In genomic region chr2:210895132-210895531, GRCh38 we compare ENCODE assay signal across 27 cellular contexts.
DNase-seq lines count a peak whose midpoint lies in the region; TF ChIP-seq lines count a peak whose summit lies in the region.
"Had no signal": no experiment of that assay in that cellular context is flagged by ENCODE, and none has a peak within 500 bp of the region (broad histone marks: within the 10 kb centered on the region; RNA-seq: fewer than 3 reads in every experiment).

No MANE protein-coding gene starts in this region.

- H3K36me3 ChIP-seq in OCI-LY7 (ENCODE audit: insufficient read depth, low read length), result no peaks in the 10 kb centered on the region
- H3K36me3 ChIP-seq in smooth muscle cell (ENCODE audit: low read depth), result no peaks in the 10 kb centered on the region
- H3K36me3 ChIP-seq: esophagus squamous epithelium, gastroesophageal sphincter had no signal

- no peak overlapping the region for H3K4me3 Mint-ChIP-seq in endothelial cell (ENCODE audit: unreplicated experiment)
- H3K4me3 Mint-ChIP-seq: activated naive CD8-positive, alpha-beta T cell treated with anti-CD3 and anti-CD28 coated beads for 36 hours; B cell; naive B cell had no signal

- H3K27ac ChIP-seq in OCI-LY7 (ENCODE audit: low read depth, low read length, poor library complexity, severe bottlenecking) (no peak overlapping the region), smooth muscle cell (ENCODE audit: low read depth) (no peak overlapping the region)
- H3K27ac ChIP-seq: esophagus squamous epithelium, gastroesophageal sphincter had no signal

- no peaks in the 10 kb centered on the region for H3K27me3 ChIP-seq in smooth muscle cell (ENCODE audit: low read depth)
- H3K27me3 ChIP-seq: esophagus squamous epithelium, gastroesophageal sphincter had no signal

- H3K36me3 Mint-ChIP-seq in endothelial cell (ENCODE audit: low read depth, unreplicated experiment), result no peaks in the 10 kb centered on the region
- H3K36me3 Mint-ChIP-seq: activated naive CD8-positive, alpha-beta T cell treated with anti-CD3 and anti-CD28 coated beads for 36 hours; naive B cell had no signal

- H3F3A ChIP-seq in smooth muscle cell (ENCODE audit: low read depth), result no peaks in the 10 kb centered on the region

- H3K79me2 ChIP-seq in OCI-LY7 (ENCODE audit: insufficient read depth, low read depth, low read length) (no peaks in the 10 kb centered on the region), smooth muscle cell (ENCODE audit: low read depth) (no peaks in the 10 kb centered on the region)

- WGBS in smooth muscle cell (ENCODE audit: low lambda C conversion rate), result 83% methylated on average over 5 of the region's 5 CpGs

- no peaks in the 10 kb centered on the region for H3K27me3 Mint-ChIP-seq in endothelial cell (ENCODE audit: unreplicated experiment)
- H3K27me3 Mint-ChIP-seq: activated naive CD8-positive, alpha-beta T cell treated with anti-CD3 and anti-CD28 coated beads for 36 hours; B cell; naive B cell had no signal

- H4K20me1 ChIP-seq in OCI-LY7 (ENCODE audit: insufficient read depth, low read length) (no peaks in the 10 kb centered on the region), smooth muscle cell (ENCODE audit: low read depth) (no peaks in the 10 kb centered on the region)

- no peaks in the 10 kb centered on the region for H3K4me1 ChIP-seq in OCI-LY7 (ENCODE audit: insufficient read depth, low read length, poor library complexity, severe bottlenecking)
- no peaks in the 10 kb centered on the region for H3K4me1 ChIP-seq in smooth muscle cell (ENCODE audit: low read depth)
- H3K4me1 ChIP-seq: esophagus squamous epithelium, gastroesophageal sphincter had no signal

- H3K9me3 Mint-ChIP-seq in endothelial cell (ENCODE audit: unreplicated experiment), result no peaks in the 10 kb centered on the region

- POLR2A ChIA-PET in OCI-LY7 (lab: Charles Lee), result interaction anchor here (1.0 kb wide), 1 partner anchor 23 kb away, joined by 3 read pairs; no protein-coding TSS in a partner anchor

- BruUV-seq in OCI-LY7 (replicated peaks; lab: Mats Ljungman, UMichigan), result no TSS peak

- H2AFZ ChIP-seq in OCI-LY7 (ENCODE audit: low read length) (no peak overlapping the region), smooth muscle cell (ENCODE audit: low read depth) (no peak overlapping the region)

- H3K4me3 ChIP-seq in OCI-LY7 (ENCODE audit: low read depth, low read length, poor library complexity, severe bottlenecking) (no peak overlapping the region), smooth muscle cell (no peak overlapping the region)
- H3K4me3 ChIP-seq: esophagus squamous epithelium, gastroesophageal sphincter had no signal

- H3K4me1 Mint-ChIP-seq in endothelial cell (ENCODE audit: unreplicated experiment), result peaks cover 14% of the 10 kb centered on the region
- H3K4me1 Mint-ChIP-seq: activated naive CD8-positive, alpha-beta T cell treated with anti-CD3 and anti-CD28 coated beads for 36 hours; B cell; naive B cell had no signal

- no peak overlapping the region for H3K9ac ChIP-seq in smooth muscle cell (ENCODE audit: low read depth)

- CTCF ChIA-PET in OCI-LY7 (lab: Charles Lee; ENCODE audit: unreplicated experiment), result no interaction called here

- no peak overlapping the region for H3K27ac Mint-ChIP-seq in endothelial cell (ENCODE audit: unreplicated experiment)
- H3K27ac Mint-ChIP-seq: activated naive CD8-positive, alpha-beta T cell treated with anti-CD3 and anti-CD28 coated beads for 36 hours; B cell; naive B cell had no signal

- TF ChIP-seq CTCF in OCI-LY7 (conservative IDR thresholded peaks at IDR 0.05; ENCODE audit: low read length) (peak; percentile 36; the same call in 1 of the 2 replicates), endothelial cell (IDR thresholded peaks at IDR 0.05; ENCODE audit: unreplicated experiment) (no peak), smooth muscle cell (IDR thresholded peaks at IDR 0.05; ENCODE audit: borderline replicate concordance, insufficient read depth, poor library complexity, severe bottlenecking) (peak; percentile 8)

- H3K4me2 ChIP-seq in OCI-LY7 (ENCODE audit: low read length) (no peak overlapping the region), smooth muscle cell (no peak overlapping the region)

- H3K9me3 ChIP-seq in OCI-LY7 (ENCODE audit: low read length) (no peaks in the 10 kb centered on the region), smooth muscle cell (replicated peaks; ENCODE audit: low read depth) (no peaks in the 10 kb centered on the region)
- H3K9me3 ChIP-seq: esophagus squamous epithelium had no signal

- intact Hi-C loops in OCI-LY7 (cut with micrococcal nuclease; ENCODE audit: unreplicated experiment), result no loop called here

- no peaks in the 10 kb centered on the region for H3K9me2 ChIP-seq in OCI-LY7 (ENCODE audit: insufficient read depth, low read length)

- DNase-seq in DMS53 (lab: John Stamatoyannopoulos, UW) (peak; percentile 17), DMS53 treated with DMSO at 0.1 percent for 48 hours (lab: John Stamatoyannopoulos, UW; ENCODE audit: unreplicated experiment) (no peak), OCI-LY7 (ENCODE audit: low spot score) (no peak), endothelial cell (ENCODE audit: low spot score) (peak; percentile 7), smooth muscle cell (lab: John Stamatoyannopoulos, UW; ENCODE audit: unreplicated experiment) (no peak), SW480 (ENCODE audit: low spot score) (no peak), NCI-H1694 (lab: John Stamatoyannopoulos, UW) (no peak), NCI-H1105 treated with DMSO at 0.1 percent for 48 hours (lab: John Stamatoyannopoulos, UW) (no peak)
- DNase-seq: activated CD4-positive, alpha-beta T cell treated with anti-CD3 and anti-CD28 coated beads, Interleukin-2, amount 50 U/mL, for 4 hours; activated CD8-positive, alpha-beta memory T cell treated with anti-CD3 and anti-CD28 coated beads, Interleukin-2, amount 50 U/mL, for 48 hours; activated naive CD8-positive, alpha-beta T cell treated with anti-CD3 and anti-CD28 coated beads for 36 hours; effector memory CD4-positive, alpha-beta T cell; EL; esophagus squamous epithelium; HCEC 1CT; KBM-7; left colon; mesenchymal stem cell; MV-4-11; naive B cell; NCI-H187 treated with DMSO at 0.1 percent for 48 hours; NCI-H82; retina; stimulated activated CD4-positive, alpha-beta T cell treated with anti-CD3 and anti-CD28 coated beads, Interleukin-4, amount 100 ng/mL, for 1 hour; stimulated activated naive CD4-positive, alpha-beta T cell had no signal

Comparison
In these comparisons a context has a peak if more than half of its experiments do, and no peak if none do; other contexts are left out.
1. DNase-seq: peak in DMS53 (single experiment) and endothelial cell (single experiment); none in DMS53 treated with DMSO at 0.1 percent for 48 hours (single experiment), OCI-LY7 (single experiment), smooth muscle cell (single experiment), SW480 (single experiment), NCI-H1694 (single experiment) and NCI-H1105 treated with DMSO at 0.1 percent for 48 hours (single experiment).